In the genomic region with DNA sequence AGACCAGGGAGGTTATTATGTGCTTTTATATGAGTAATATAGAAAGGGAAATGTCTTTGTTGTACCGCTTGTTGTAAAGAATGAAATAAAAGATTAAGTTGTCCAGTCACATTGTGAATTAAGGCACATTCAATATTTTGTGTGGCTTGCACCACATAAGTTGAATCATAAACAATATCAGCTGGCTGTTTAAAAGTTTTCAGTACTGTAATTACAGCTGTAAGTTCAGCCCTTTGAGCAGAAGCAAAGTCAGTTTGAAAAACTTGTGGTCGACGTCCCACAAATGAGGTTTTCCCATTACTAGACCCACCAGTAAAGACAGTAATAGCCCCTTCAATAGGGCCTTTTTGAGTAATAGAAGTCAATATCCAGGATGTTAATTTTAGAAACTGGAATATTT, we compare ENCODE assay signal across 6 cellular contexts.
"Had no signal": no experiment of that assay in that cellular context is flagged by ENCODE, and none has a peak within 500 bp of the region (broad histone marks: within the 10 kb centered on the region; RNA-seq: fewer than 3 reads in every experiment).

No MANE protein-coding gene starts in this region.

- ATAC-seq: GM23338, HepG2 had no signal

- H3K36me3 Mint-ChIP-seq: IgD-negative memory B cell had no signal

- H3K9me3 Mint-ChIP-seq: H9, IgD-negative memory B cell had no signal

- H3K27ac Mint-ChIP-seq: GM23338, H9, IgD-negative memory B cell had no signal

- H3K4me3 Mint-ChIP-seq: GM23338, H9, IgD-negative memory B cell had no signal

- DNase-seq: H9, HCEC 1CT, KBM-7 had no signal

- H3K4me1 Mint-ChIP-seq: GM23338, H9, IgD-negative memory B cell had no signal
